In genomic region chr11:108734956-108735559, GRCh38 we compare ENCODE assay signal across 8 cellular contexts.
DNase-seq lines count a peak whose midpoint lies in the region; TF ChIP-seq lines count a peak whose summit lies in the region.

No MANE protein-coding gene starts in this region.

- WGBS in liver, result 69% methylated on average over 3 of the region's 3 CpGs
- 72 to 73% methylated on average over 3 of the region's 3 CpGs for WGBS in thyroid gland, 2 donors

- TF ChIP-seq RAD21 in liver (IDR thresholded peaks at IDR 0.05), result peak; percentile 43 to 60

- no peak overlapping the region for H3K27ac Mint-ChIP-seq in Caco-2 (ENCODE audit: unreplicated experiment)
- peak overlapping the region; percentile 41 for H3K27ac Mint-ChIP-seq in activated T-helper 1 cell treated with anti-CD3 and anti-CD28 coated beads, Interleukin-12 subunit alpha, Interleukin-12 subunit beta, Interleukin-2, Interleukin-4 antibody, amounts not matched to agents 30 ng/mL and 10 ng/mL and 1 ng/mL, durations not matched to agents 14 hours and 24 hours and 36 hours

- H3K36me3 ChIP-seq in Caco-2 (ENCODE audit: control insufficient read depth, insufficient read depth, low read length) (no peaks in the 10 kb centered on the region), HEK293 (ENCODE audit: control insufficient read depth in 2 of 2, insufficient read depth in 1 of 2, low read length in 2 of 2) (peaks cover 0 to 3% of the 10 kb centered on the region in 2 experiments; a peak in 1 of 3 replicates), liver (ENCODE audit: control insufficient read depth in 4 of 4, insufficient read depth in 3 of 4, low read depth in 1 of 4, low read length in 3 of 4) (no peaks in the 10 kb centered on the region), tibial artery (no peaks in the 10 kb centered on the region), thyroid gland (no peaks in the 10 kb centered on the region)

- H3K36me3 Mint-ChIP-seq in Caco-2 (ENCODE audit: insufficient read depth, unreplicated experiment), result peaks cover 3% of the 10 kb centered on the region
- peaks cover 14% of the 10 kb centered on the region for H3K36me3 Mint-ChIP-seq in activated T-helper 1 cell treated with anti-CD3 and anti-CD28 coated beads, Interleukin-12 subunit alpha, Interleukin-12 subunit beta, Interleukin-2, Interleukin-4 antibody, amounts not matched to agents 30 ng/mL and 10 ng/mL and 1 ng/mL, durations not matched to agents 14 hours and 24 hours and 36 hours (ENCODE audit: low read depth)

- H3K27me3 Mint-ChIP-seq in Caco-2 (ENCODE audit: insufficient read depth, unreplicated experiment), result no peaks in the 10 kb centered on the region
- no peaks in the 10 kb centered on the region for H3K27me3 Mint-ChIP-seq in activated T-helper 1 cell treated with anti-CD3 and anti-CD28 coated beads, Interleukin-12 subunit alpha, Interleukin-12 subunit beta, Interleukin-2, Interleukin-4 antibody, amounts not matched to agents 30 ng/mL and 10 ng/mL and 1 ng/mL, durations not matched to agents 14 hours and 24 hours and 36 hours (ENCODE audit: insufficient read depth)

- peaks cover 28% of the 10 kb centered on the region for H3K4me1 ChIP-seq in Caco-2
- no peaks in the 10 kb centered on the region for H3K4me1 ChIP-seq in HEK293 (ENCODE audit: control insufficient read depth, insufficient read depth, low read length)
- H3K4me1 ChIP-seq in liver (ENCODE audit: control insufficient read depth in 4 of 4, insufficient read depth in 4 of 4, low read length in 3 of 4), result peaks cover 0 to 6% (median 0%) of the 10 kb centered on the region in 4 donors
- peaks cover 0 to 10% (median 1%) of the 10 kb centered on the region in 4 donors for H3K4me1 ChIP-seq in tibial artery
- no peaks in the 10 kb centered on the region for H3K4me1 ChIP-seq in thyroid gland

- H3K4me3 Mint-ChIP-seq in Caco-2 (ENCODE audit: unreplicated experiment), result no peak overlapping the region
- no peak overlapping the region for H3K4me3 Mint-ChIP-seq in activated T-helper 1 cell treated with anti-CD3 and anti-CD28 coated beads, Interleukin-12 subunit alpha, Interleukin-12 subunit beta, Interleukin-2, Interleukin-4 antibody, amounts not matched to agents 30 ng/mL and 10 ng/mL and 1 ng/mL, durations not matched to agents 14 hours and 24 hours and 36 hours

- CTCF ChIA-PET in Caco-2 (lab: Charles Lee), result interaction anchor here (1.0 kb wide), 1 partner anchor 40 kb away, joined by 3 read pairs; no protein-coding TSS in a partner anchor
- CTCF ChIA-PET in HEK293 (lab: Yijun Ruan, JAX), result interaction anchor here (0.6 to 3.2 kb wide), 17 partner anchors 8 to 214 kb away, joined by 3 to 23 read pairs (median 4); no protein-coding TSS in a partner anchor

- no peak for TF ChIP-seq POLR2A in thyroid gland (IDR thresholded peaks at IDR 0.05)

- BruUV-seq in Caco-2 (replicated peaks; lab: Mats Ljungman, UMichigan), result no TSS peak

- no peak overlapping the region for H3K9ac ChIP-seq in liver (ENCODE audit: low read depth in 1 of 2, low read length in 2 of 2)

- TF ChIP-seq CTCF in Caco-2 (IDR thresholded peaks at IDR 0.05; ENCODE audit: insufficient read depth in 1 of 2, low read depth in 1 of 2, low read length in 1 of 2, severe bottlenecking in 1 of 2, unreplicated experiment in 1 of 2) (peak; percentile 63 to 69), HEK293 (tag by site-specific recombination; IDR thresholded peaks at IDR 0.05) (no peak), liver (IDR thresholded peaks at IDR 0.05; ENCODE audit: low read depth, low read length, missing input control) (peak; percentile 43), tibial artery (IDR thresholded peaks at IDR 0.05) (peak in 1 of 2 experiments; percentile 17), thyroid gland (IDR thresholded peaks at IDR 0.05) (peak in 3 of 6 experiments; percentile 28 to 57 (median 33))

- DNase-seq in Caco-2, result peak in 1 of 2 experiments; percentile 51
- DNase-seq in activated T-helper 1 cell treated with anti-CD3 and anti-CD28 coated beads, Interleukin-12 subunit alpha, Interleukin-12 subunit beta, Interleukin-2, Interleukin-4 antibody, amounts not matched to agents 30 ng/mL and 10 ng/mL and 1 ng/mL, durations not matched to agents 14 hours and 24 hours and 36 hours (ENCODE audit: low spot score), result no peak
- no peak for DNase-seq in AG20443 (ENCODE audit: low spot score)
- DNase-seq in tibial artery, result no peak
- no peak for DNase-seq in thyroid gland
- no peak for DNase-seq in activated CD4-positive, alpha-beta T cell treated with anti-CD3 and anti-CD28 coated beads, Interleukin-2, amount 50 U/mL, for 48 hours

- peaks cover 26% of the 10 kb centered on the region for H3K4me1 Mint-ChIP-seq in Caco-2 (ENCODE audit: low read depth, unreplicated experiment)
- H3K4me1 Mint-ChIP-seq in activated T-helper 1 cell treated with anti-CD3 and anti-CD28 coated beads, Interleukin-12 subunit alpha, Interleukin-12 subunit beta, Interleukin-2, Interleukin-4 antibody, amounts not matched to agents 30 ng/mL and 10 ng/mL and 1 ng/mL, durations not matched to agents 14 hours and 24 hours and 36 hours (ENCODE audit: low read depth), result peaks cover 37% of the 10 kb centered on the region

- H3K27me3 ChIP-seq in Caco-2 (replicated peaks; ENCODE audit: control insufficient read depth, insufficient read depth, low read length) (no peaks in the 10 kb centered on the region), liver (ENCODE audit: control insufficient read depth in 4 of 4, insufficient read depth in 4 of 4, low read length in 3 of 4) (no peaks in the 10 kb centered on the region), tibial artery (no peaks in the 10 kb centered on the region), thyroid gland (no peaks in the 10 kb centered on the region)

- H3K4me3 ChIP-seq in Caco-2 (ENCODE audit: low read depth, low read length) (no peak overlapping the region), HEK293 (ENCODE audit: low read depth, low read length) (no peak overlapping the region), liver (ENCODE audit: low read depth in 1 of 3, low read length in 3 of 3) (no peak overlapping the region), tibial artery (no peak overlapping the region), thyroid gland (replicated peaks in 1 of 3) (no peak overlapping the region)

- POLR2A ChIA-PET in Caco-2 (lab: Charles Lee), result no interaction called here
- POLR2A ChIA-PET in HEK293 (lab: Yijun Ruan, JAX), result no interaction called here

- no peak overlapping the region for H3K27ac ChIP-seq in HEK293 (ENCODE audit: extremely low read depth, low read depth, low read length)
- no peak overlapping the region for H3K27ac ChIP-seq in liver (ENCODE audit: low read depth in 1 of 2, low read length in 2 of 2)
- H3K27ac ChIP-seq in tibial artery, result no peak overlapping the region
- no peak overlapping the region for H3K27ac ChIP-seq in thyroid gland

- intact Hi-C loops in Caco-2 (cut with micrococcal nuclease; ENCODE audit: unreplicated experiment) (loop anchor here (1.0 kb wide), 1 partner anchor 37 kb away; no protein-coding TSS in a partner anchor), tibial artery (cut with DNase I; ENCODE audit: low total_unique reads) (no loop called here), thyroid gland (cut with DNase I) (no loop called here)
- intact Hi-C loops in activated T-helper 1 cell treated with anti-CD3 and anti-CD28 coated beads, Interleukin-12 subunit alpha, Interleukin-12 subunit beta, Interleukin-2, Interleukin-4 antibody, amounts not matched to agents 30 ng/mL and 10 ng/mL and 1 ng/mL, durations not matched to agents 14 hours and 24 hours and 36 hours (cut with micrococcal nuclease), result loop anchor here (1.0 to 10.0 kb wide), 5 partner anchors 37 to 1360 kb away; partner anchors contain the start of genes C11orf65 and ZC3H12C

- 0 out of 2 replicates have a peak, but pooled peaks cover under 1% of the 10 kb centered on the region for H3K9me3 ChIP-seq in Caco-2
- H3K9me3 ChIP-seq in HEK293 (ENCODE audit: control insufficient read depth, insufficient read depth, low read depth, low read length), result no peaks in the 10 kb centered on the region
- H3K9me3 ChIP-seq in liver (ENCODE audit: control insufficient read depth in 4 of 4, low read length in 3 of 4), result no peaks in the 10 kb centered on the region
- no peaks in the 10 kb centered on the region for H3K9me3 ChIP-seq in tibial artery
- no peaks in the 10 kb centered on the region for H3K9me3 ChIP-seq in thyroid gland

- peaks cover 4% of the 10 kb centered on the region for H3K9me3 Mint-ChIP-seq in Caco-2 (ENCODE audit: unreplicated experiment)
- H3K9me3 Mint-ChIP-seq in activated T-helper 1 cell treated with anti-CD3 and anti-CD28 coated beads, Interleukin-12 subunit alpha, Interleukin-12 subunit beta, Interleukin-2, Interleukin-4 antibody, amounts not matched to agents 30 ng/mL and 10 ng/mL and 1 ng/mL, durations not matched to agents 14 hours and 24 hours and 36 hours, result peaks cover 7% of the 10 kb centered on the region

TF ChIP-seq in HEK293, 187 proteins besides CTCF, POLR2A, EP300 and RAD21 (continues in another document):
- no peak for TF ChIP-seq ZNF16 (tag by site-specific recombination; IDR thresholded peaks at IDR 0.05; ENCODE audit: low read depth)

TF ChIP-seq in liver, 16 proteins besides CTCF, POLR2A, EP300 and RAD21:
- TF ChIP-seq ATF3 (IDR thresholded peaks at IDR 0.05) (no peak), HNF4A (conservative IDR thresholded peaks at IDR 0.05) (peak; percentile 62 to 83), HNF4G (IDR thresholded peaks at IDR 0.05) (peak; percentile 26), EGR1 (IDR thresholded peaks at IDR 0.05; ENCODE audit: low read depth in 2 of 2) (no peak), JUND (IDR thresholded peaks at IDR 0.05) (no peak), TAF1 (conservative IDR thresholded peaks at IDR 0.05) (no peak)

Comparison
In these comparisons a context has a peak if more than half of its experiments do, and no peak if none do; other contexts are left out.
1. intact Hi-C loops: an anchor here in Caco-2 (1.0 kb wide) and activated T-helper 1 cell treated with anti-CD3 and anti-CD28 coated beads, Interleukin-12 subunit alpha, Interleukin-12 subunit beta, Interleukin-2, Interleukin-4 antibody, amounts not matched to agents 30 ng/mL and 10 ng/mL and 1 ng/mL, durations not matched to agents 14 hours and 24 hours and 36 hours (1.0 to 10.0 kb wide); none called in tibial artery and thyroid gland.